ENCODE assay signal across 2 cellular contexts in genomic region chr17:2331303-2331702, GRCh38.
A peak's percentile ranks its signal among the peaks of the same experiment; 100 is the strongest.
TF ChIP-seq lines count a peak whose summit lies in the region.

No MANE protein-coding gene starts in this region.

TF ChIP-seq in WTC11, 78 proteins besides CTCF, POLR2A, EP300 and RAD21:
- no peak for TF ChIP-seq CREM (CRISPR knock-in tag; IDR thresholded peaks at IDR 0.05)
- TF ChIP-seq EMX1 (CRISPR knock-in tag; IDR thresholded peaks at IDR 0.05): 0 out of 2 replicates have a peak, but pooled peaks have one; percentile 44

TF ChIP-seq in H1, 55 proteins besides CTCF, POLR2A, EP300 and RAD21:
- TF ChIP-seq POLR2AphosphoS5 (IDR thresholded peaks at IDR 0.05; ENCODE audit: low read depth, low read length) (peak; percentile 84), EZH2 (IDR thresholded peaks at IDR 0.05; ENCODE audit: low read depth, low read length, severe bottlenecking) (no peak), TCF12 (IDR thresholded peaks at IDR 0.05; ENCODE audit: low read depth, low read length) (no peak)
